11 cellular contexts compared by ENCODE assay signal in genomic region chr4:159283697-159284492, GRCh38.
DNase-seq lines count a peak whose midpoint lies in the region; ATAC-seq and TF ChIP-seq lines count a peak whose summit lies in the region.
"Had no signal": no experiment of that assay in that cellular context is flagged by ENCODE, and none has a peak within 500 bp of the region (broad histone marks: within the 10 kb centered on the region; RNA-seq: fewer than 3 reads in every experiment).

No MANE protein-coding gene starts in this region.

- H3K9me2 ChIP-seq in hepatocyte (replicated peaks; ENCODE audit: insufficient read depth) (no peaks in the 10 kb centered on the region), Karpas-422 (replicated peaks; ENCODE audit: insufficient read depth, low read length) (no peaks in the 10 kb centered on the region)

- H3K27me3 ChIP-seq in H7 (ENCODE audit: control insufficient read depth, insufficient read depth, low read length) (no peaks in the 10 kb centered on the region), hepatocyte (no peaks in the 10 kb centered on the region), Karpas-422 (ENCODE audit: low read length) (no peaks in the 10 kb centered on the region)
- H3K27me3 ChIP-seq: ascending aorta had no signal

- H3K79me2 ChIP-seq in hepatocyte: peaks cover 26% of the 10 kb centered on the region
- no peaks in the 10 kb centered on the region for H3K79me2 ChIP-seq in Karpas-422 (ENCODE audit: low read length)

- H3K9me3 ChIP-seq in hepatocyte (ENCODE audit: low read depth): no peaks in the 10 kb centered on the region
- H3K9me3 ChIP-seq in Karpas-422 (ENCODE audit: low read length): no peaks in the 10 kb centered on the region
- H3K9me3 ChIP-seq: ascending aorta had no signal

- H3K4me3 ChIP-seq in H7 (ENCODE audit: insufficient read depth, low read depth, low read length) (no peak overlapping the region), hepatocyte (no peak overlapping the region), skeletal muscle cell (ENCODE audit: low read depth, low read length) (no peak overlapping the region), Karpas-422 (ENCODE audit: low read length) (no peak overlapping the region)
- H3K4me3 ChIP-seq: ascending aorta had no signal

- no peak overlapping the region; the same call in 1 of the 2 replicates for H3K4me3 Mint-ChIP-seq in WTC11
- H3K4me3 Mint-ChIP-seq: activated CD4-positive, alpha-beta memory T cell treated with anti-CD3 and anti-CD28 coated beads, Interleukin-2, amount 10 ng/mL, durations not matched to agents 7 days and 5 days had no signal

- H3K4me1 ChIP-seq in hepatocyte (ENCODE audit: insufficient read depth) (peaks cover 29% of the 10 kb centered on the region), Karpas-422 (ENCODE audit: low read length) (no peaks in the 10 kb centered on the region)

- H3K27ac Mint-ChIP-seq in WTC11: no peak overlapping the region; the same call in 1 of the 2 replicates
- H3K27ac Mint-ChIP-seq: activated CD4-positive, alpha-beta memory T cell treated with anti-CD3 and anti-CD28 coated beads, Interleukin-2, amount 10 ng/mL, durations not matched to agents 7 days and 5 days had no signal

- H3K36me3 Mint-ChIP-seq in WTC11: no peaks in the 10 kb centered on the region; the same call in 1 of the 2 replicates

- POLR2A ChIA-PET in WTC11 (lab: Charles Lee): interaction anchor here (1.3 kb wide), 1 partner anchor 8 kb away, joined by 3 read pairs; no protein-coding TSS in a partner anchor

- no peak for TF ChIP-seq CTCF in WTC11 (IDR thresholded peaks at IDR 0.05)
- TF ChIP-seq CTCF in hepatocyte (IDR thresholded peaks at IDR 0.05; ENCODE audit: poor library complexity): no peak

- H4K20me1 ChIP-seq in hepatocyte (ENCODE audit: insufficient read depth, poor library complexity, severe bottlenecking) (no peaks in the 10 kb centered on the region), Karpas-422 (ENCODE audit: insufficient read depth, low read depth, low read length) (no peaks in the 10 kb centered on the region)

- no peaks in the 10 kb centered on the region for H3K27me3 Mint-ChIP-seq in WTC11 (ENCODE audit: low read depth)
- H3K27me3 Mint-ChIP-seq: activated CD4-positive, alpha-beta memory T cell treated with anti-CD3 and anti-CD28 coated beads, Interleukin-2, amount 10 ng/mL, durations not matched to agents 7 days and 5 days had no signal

- H3K27ac ChIP-seq in hepatocyte (peak overlapping the region; percentile 64), Karpas-422 (ENCODE audit: low read length) (no peak overlapping the region)
- H3K27ac ChIP-seq: ascending aorta had no signal

- 63% methylated on average over 5 of the region's 5 CpGs for WGBS in hepatocyte (ENCODE audit: low lambda C conversion rate, missing lambda C conversion rate)

- H3K4me1 Mint-ChIP-seq in WTC11: peaks cover 36% of the 10 kb centered on the region
- H3K4me1 Mint-ChIP-seq: activated CD4-positive, alpha-beta memory T cell treated with anti-CD3 and anti-CD28 coated beads, Interleukin-2, amount 10 ng/mL, durations not matched to agents 7 days and 5 days had no signal

- H3K4me2 ChIP-seq in hepatocyte: peak overlapping the region; percentile 48
- H3K4me2 ChIP-seq in Karpas-422 (ENCODE audit: low read depth, low read length, poor library complexity, severe bottlenecking): no peak overlapping the region

- peak; percentile 53; the same call in 1 of the 2 replicates for ATAC-seq in WTC11

- no peak overlapping the region for H2AFZ ChIP-seq in hepatocyte
- no peak overlapping the region for H2AFZ ChIP-seq in Karpas-422 (ENCODE audit: low read length)

- no peaks in the 10 kb centered on the region for H3K36me3 ChIP-seq in H7 (replicated peaks; ENCODE audit: control insufficient read depth, insufficient read depth, low read length)
- no peaks in the 10 kb centered on the region for H3K36me3 ChIP-seq in hepatocyte (replicated peaks; ENCODE audit: insufficient read depth, low read depth)
- H3K36me3 ChIP-seq in Karpas-422 (ENCODE audit: insufficient read depth, low read length): no peaks in the 10 kb centered on the region
- H3K36me3 ChIP-seq: ascending aorta had no signal

- CTCF ChIA-PET in WTC11 (lab: Charles Lee): interaction anchor here (0.6 kb wide), 1 partner anchor 46 kb away, joined by 4 read pairs; no protein-coding TSS in a partner anchor

- H3K9me3 Mint-ChIP-seq in WTC11: no peaks in the 10 kb centered on the region
- H3K9me3 Mint-ChIP-seq: activated CD4-positive, alpha-beta memory T cell treated with anti-CD3 and anti-CD28 coated beads, Interleukin-2, amount 10 ng/mL, durations not matched to agents 7 days and 5 days had no signal

- H3K9ac ChIP-seq in Karpas-422 (ENCODE audit: low read length): no peak overlapping the region

- DNase-seq in H7 (peak; percentile 22), WTC11 (ENCODE audit: low spot score) (no peak), hepatocyte (ENCODE audit: low spot score) (no peak), skeletal muscle cell (ENCODE audit: low read depth) (peak; percentile 62), NCI-H510A treated with DMSO at 0.1 percent for 48 hours (lab: John Stamatoyannopoulos, UW) (no peak), Karpas-422 (no peak)
- DNase-seq in activated CD4-positive, alpha-beta T cell treated with anti-CD3 and anti-CD28 coated beads for 48 hours: no peak
- DNase-seq: activated CD4-positive, alpha-beta memory T cell treated with anti-CD3 and anti-CD28 coated beads, Interleukin-2, amount 10 ng/mL, durations not matched to agents 7 days and 5 days; NCI-H1436 treated with DMSO at 0.1 percent for 48 hours; stimulated activated CD4-positive, alpha-beta T cell treated with anti-CD3 and anti-CD28 coated beads, Interleukin-12 subunit alpha, Interleukin-12 subunit beta, amount 100 ng/mL, for 4 hours had no signal

TF ChIP-seq in WTC11, 78 proteins besides CTCF, POLR2A, EP300 and RAD21 (continues in another document):
- TF ChIP-seq ZNF138 (CRISPR knock-in tag; conservative IDR thresholded peaks at IDR 0.05): no peak
- no peak for TF ChIP-seq JUN (CRISPR knock-in tag; IDR thresholded peaks at IDR 0.05)
- no peak for TF ChIP-seq MAX (CRISPR knock-in tag; IDR thresholded peaks at IDR 0.05)
- no peak for TF ChIP-seq EMX1 (CRISPR knock-in tag; IDR thresholded peaks at IDR 0.05)
- TF ChIP-seq, protein P1, sequence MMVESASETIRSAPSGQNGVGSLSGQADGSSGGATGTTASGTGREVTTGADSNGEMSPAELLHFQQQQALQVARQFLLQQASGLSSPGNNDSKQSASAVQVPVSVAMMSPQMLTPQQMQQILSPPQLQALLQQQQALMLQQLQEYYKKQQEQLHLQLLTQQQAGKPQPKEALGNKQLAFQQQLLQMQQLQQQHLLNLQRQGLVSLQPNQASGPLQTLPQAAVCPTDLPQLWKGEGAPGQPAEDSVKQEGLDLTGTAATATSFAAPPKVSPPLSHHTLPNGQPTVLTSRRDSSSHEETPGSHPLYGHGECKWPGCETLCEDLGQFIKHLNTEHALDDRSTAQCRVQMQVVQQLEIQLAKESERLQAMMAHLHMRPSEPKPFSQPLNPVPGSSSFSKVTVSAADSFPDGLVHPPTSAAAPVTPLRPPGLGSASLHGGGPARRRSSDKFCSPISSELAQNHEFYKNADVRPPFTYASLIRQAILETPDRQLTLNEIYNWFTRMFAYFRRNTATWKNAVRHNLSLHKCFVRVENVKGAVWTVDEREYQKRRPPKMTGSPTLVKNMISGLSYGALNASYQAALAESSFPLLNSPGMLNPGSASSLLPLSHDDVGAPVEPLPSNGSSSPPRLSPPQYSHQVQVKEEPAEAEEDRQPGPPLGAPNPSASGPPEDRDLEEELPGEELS (CRISPR knock-in tag; IDR thresholded peaks at IDR 0.05): no peak
- no peak for TF ChIP-seq PRRX2 (CRISPR knock-in tag; IDR thresholded peaks at IDR 0.05)
- TF ChIP-seq MXD4 (CRISPR knock-in tag; IDR thresholded peaks at IDR 0.05; ENCODE audit: borderline replicate concordance): no peak
- no peak for TF ChIP-seq ZNF396 (CRISPR knock-in tag; IDR thresholded peaks at IDR 0.05; ENCODE audit: borderline replicate concordance)
- no peak for TF ChIP-seq FOXJ3 (CRISPR knock-in tag; IDR thresholded peaks at IDR 0.05; ENCODE audit: borderline replicate concordance)
- TF ChIP-seq NR3C1 (CRISPR knock-in tag; conservative IDR thresholded peaks at IDR 0.05; ENCODE audit: low read depth): no peak
- TF ChIP-seq NR2C2 (CRISPR knock-in tag; IDR thresholded peaks at IDR 0.05): no peak
- TF ChIP-seq, protein P2, sequence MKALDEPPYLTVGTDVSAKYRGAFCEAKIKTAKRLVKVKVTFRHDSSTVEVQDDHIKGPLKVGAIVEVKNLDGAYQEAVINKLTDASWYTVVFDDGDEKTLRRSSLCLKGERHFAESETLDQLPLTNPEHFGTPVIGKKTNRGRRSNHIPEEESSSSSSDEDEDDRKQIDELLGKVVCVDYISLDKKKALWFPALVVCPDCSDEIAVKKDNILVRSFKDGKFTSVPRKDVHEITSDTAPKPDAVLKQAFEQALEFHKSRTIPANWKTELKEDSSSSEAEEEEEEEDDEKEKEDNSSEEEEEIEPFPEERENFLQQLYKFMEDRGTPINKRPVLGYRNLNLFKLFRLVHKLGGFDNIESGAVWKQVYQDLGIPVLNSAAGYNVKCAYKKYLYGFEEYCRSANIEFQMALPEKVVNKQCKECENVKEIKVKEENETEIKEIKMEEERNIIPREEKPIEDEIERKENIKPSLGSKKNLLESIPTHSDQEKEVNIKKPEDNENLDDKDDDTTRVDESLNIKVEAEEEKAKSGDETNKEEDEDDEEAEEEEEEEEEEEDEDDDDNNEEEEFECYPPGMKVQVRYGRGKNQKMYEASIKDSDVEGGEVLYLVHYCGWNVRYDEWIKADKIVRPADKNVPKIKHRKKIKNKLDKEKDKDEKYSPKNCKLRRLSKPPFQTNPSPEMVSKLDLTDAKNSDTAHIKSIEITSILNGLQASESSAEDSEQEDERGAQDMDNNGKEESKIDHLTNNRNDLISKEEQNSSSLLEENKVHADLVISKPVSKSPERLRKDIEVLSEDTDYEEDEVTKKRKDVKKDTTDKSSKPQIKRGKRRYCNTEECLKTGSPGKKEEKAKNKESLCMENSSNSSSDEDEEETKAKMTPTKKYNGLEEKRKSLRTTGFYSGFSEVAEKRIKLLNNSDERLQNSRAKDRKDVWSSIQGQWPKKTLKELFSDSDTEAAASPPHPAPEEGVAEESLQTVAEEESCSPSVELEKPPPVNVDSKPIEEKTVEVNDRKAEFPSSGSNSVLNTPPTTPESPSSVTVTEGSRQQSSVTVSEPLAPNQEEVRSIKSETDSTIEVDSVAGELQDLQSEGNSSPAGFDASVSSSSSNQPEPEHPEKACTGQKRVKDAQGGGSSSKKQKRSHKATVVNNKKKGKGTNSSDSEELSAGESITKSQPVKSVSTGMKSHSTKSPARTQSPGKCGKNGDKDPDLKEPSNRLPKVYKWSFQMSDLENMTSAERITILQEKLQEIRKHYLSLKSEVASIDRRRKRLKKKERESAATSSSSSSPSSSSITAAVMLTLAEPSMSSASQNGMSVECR (CRISPR knock-in tag; IDR thresholded peaks at IDR 0.05; ENCODE audit: borderline replicate concordance): no peak
- no peak for TF ChIP-seq ZNF232 (CRISPR knock-in tag; IDR thresholded peaks at IDR 0.05)
- no peak for TF ChIP-seq TEAD1 (CRISPR knock-in tag; IDR thresholded peaks at IDR 0.05)

Comparison
In these comparisons a context has a peak if more than half of its experiments do, and no peak if none do; other contexts are left out.
1. DNase-seq: peak in H7 (single experiment) and skeletal muscle cell (single experiment); none in WTC11 (single experiment), hepatocyte (single experiment), activated CD4-positive, alpha-beta T cell treated with anti-CD3 and anti-CD28 coated beads for 48 hours (single experiment), NCI-H510A treated with DMSO at 0.1 percent for 48 hours (single experiment) and Karpas-422 (single experiment).